In genomic region chr10:11879387-11880168, GRCh38 we compare ENCODE assay signal across 2 cellular contexts.
TF ChIP-seq lines count a peak whose summit lies in the region.

No MANE protein-coding gene starts in this region.

TF ChIP-seq in IMR-90, 13 proteins besides CTCF, POLR2A, EP300 and RAD21:
- no peak for TF ChIP-seq ELK1 (IDR thresholded peaks at IDR 0.05; ENCODE audit: borderline replicate concordance, low read depth, low read length)
- TF ChIP-seq CHD1 (IDR thresholded peaks at IDR 0.05; ENCODE audit: low read depth, low read length): no peak
- TF ChIP-seq MXI1 (IDR thresholded peaks at IDR 0.05; ENCODE audit: borderline replicate concordance, low read depth, low read length): no peak

TF ChIP-seq in HEK293T, 16 proteins besides CTCF, POLR2A, EP300 and RAD21:
- no peak for TF ChIP-seq ZNF384 (IDR thresholded peaks at IDR 0.05)
